In the genomic region with DNA sequence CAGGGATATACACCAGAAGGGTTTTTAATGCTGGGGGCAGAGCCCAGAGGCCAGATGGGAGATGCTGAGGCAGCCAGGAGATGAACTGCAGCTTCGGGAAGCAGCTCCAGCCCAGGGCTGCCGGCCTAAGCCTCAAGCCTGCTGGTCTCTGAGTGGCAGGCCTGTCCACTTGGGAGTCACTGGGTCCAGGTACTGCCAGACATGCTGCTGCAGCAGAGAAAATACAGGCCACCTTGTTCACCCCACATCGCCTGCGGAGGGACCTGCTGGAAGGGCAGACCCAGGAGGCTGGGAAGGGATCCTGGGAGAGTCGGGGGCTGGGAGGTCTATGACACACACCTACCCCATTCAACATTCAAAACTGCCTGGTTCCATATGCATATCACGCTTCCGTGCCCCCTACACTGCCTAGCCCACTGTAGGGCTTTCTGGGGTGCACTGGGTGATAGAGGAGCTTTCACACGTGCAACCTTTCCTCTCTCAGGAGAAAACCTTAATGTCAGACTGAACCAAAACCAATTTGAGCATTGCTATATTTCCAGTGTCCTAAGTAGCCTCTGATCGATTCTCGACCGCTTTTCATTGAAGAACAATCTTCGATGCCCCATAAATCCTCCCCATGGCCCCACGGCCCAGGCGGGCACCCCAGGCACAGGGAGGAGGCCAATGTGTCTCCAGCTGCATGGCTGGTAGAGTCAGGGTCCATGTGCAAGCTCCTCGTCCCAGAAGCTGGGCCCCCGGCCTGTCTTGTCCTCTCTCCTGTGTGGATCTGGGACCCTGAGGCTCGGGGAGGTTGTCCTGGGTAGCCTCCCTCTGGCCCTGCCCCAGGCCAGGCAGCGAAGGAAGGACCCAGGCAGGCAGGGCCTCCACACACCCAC, we compare ENCODE assay signal across 22 cellular contexts.
"Had no signal": no experiment of that assay in that cellular context is flagged by ENCODE, and none has a peak within 500 bp of the region (broad histone marks: within the 10 kb centered on the region; RNA-seq: fewer than 3 reads in every experiment).

No MANE protein-coding gene starts in this region.

- H3K27ac ChIP-seq: foreskin keratinocyte, hepatocyte, left lung, neutrophil, pancreas, skin epidermis, stomach, suprapubic skin had no signal

- H3K4me1 ChIP-seq: foreskin keratinocyte, left lung, pancreas, stomach had no signal

- H3K36me3 ChIP-seq: neutrophil, pancreas had no signal

- H3K27me3 ChIP-seq: foreskin keratinocyte, hepatocyte, left lung, neutrophil, pancreas, stomach, suprapubic skin had no signal

- H3K4me1 Mint-ChIP-seq: immature natural killer cell, mesothelial cell of epicardium, WTC11 had no signal

- ATAC-seq: foreskin keratinocyte; left lung; naive thymus-derived CD8-positive, alpha-beta T cell; pancreas; right cardiac atrium; stimulated activated memory B cell treated with anti-CD40 and anti-IgM and Interleukin-4, amounts not matched to agents 10 μg/mL and 1 μg/mL and 100 μg/mL, for 72 hours; WTC11 had no signal

- H3K4me3 ChIP-seq: hepatocyte, left lung, pancreas, skin epidermis, stomach, suprapubic skin had no signal

- H3K27me3 Mint-ChIP-seq: naive thymus-derived CD8-positive, alpha-beta T cell had no signal

- H3K27ac Mint-ChIP-seq: dendritic cell treated with granulocyte-macrophage colony-stimulating factor and Interleukin-4, amounts not matched to agents 40 ng/mL and 50 ng/mL, for 4 days; mesothelial cell of epicardium; stimulated activated memory B cell treated with anti-CD40 and anti-IgM and Interleukin-4, amounts not matched to agents 10 μg/mL and 1 μg/mL and 100 μg/mL, for 72 hours; WTC11 had no signal

- H3K36me3 Mint-ChIP-seq: mesothelial cell of epicardium; stimulated activated memory B cell treated with anti-CD40 and anti-IgM and Interleukin-4, amounts not matched to agents 10 μg/mL and 1 μg/mL and 100 μg/mL, for 72 hours; WTC11 had no signal

- H3K4me3 Mint-ChIP-seq: dendritic cell treated with granulocyte-macrophage colony-stimulating factor and Interleukin-4, amounts not matched to agents 40 ng/mL and 50 ng/mL, for 4 days; immature natural killer cell; mesothelial cell of epicardium; naive thymus-derived CD8-positive, alpha-beta T cell; stimulated activated memory B cell treated with anti-CD40 and anti-IgM and Interleukin-4, amounts not matched to agents 10 μg/mL and 1 μg/mL and 100 μg/mL, for 72 hours; WTC11 had no signal

- H3K9me3 ChIP-seq: left lung, neutrophil, pancreas, stomach, suprapubic skin had no signal

- DNase-seq: activated naive CD4-positive, alpha-beta T cell treated with Interleukin-2 at 50 U/mL for 16 hours; activated T-cell treated with anti-CD3 and anti-CD28 coated beads, Interleukin-2, amount 50 U/mL, for 1 hour; amygdala; effector CD8-positive, alpha-beta T cell; foreskin keratinocyte; immature natural killer cell; left lung; naive thymus-derived CD8-positive, alpha-beta T cell; right cardiac atrium; stimulated activated CD4-positive, alpha-beta T cell treated with anti-CD3 and anti-CD28 coated beads, Interleukin-2, amount 100 ng/mL, for 24 hours; stomach; T-helper 9 cell; trophoblast cell had no signal

- H3K9me3 Mint-ChIP-seq: dendritic cell treated with granulocyte-macrophage colony-stimulating factor and Interleukin-4, amounts not matched to agents 40 ng/mL and 50 ng/mL, for 4 days; immature natural killer cell; mesothelial cell of epicardium; naive thymus-derived CD8-positive, alpha-beta T cell; stimulated activated memory B cell treated with anti-CD40 and anti-IgM and Interleukin-4, amounts not matched to agents 10 μg/mL and 1 μg/mL and 100 μg/mL, for 72 hours; WTC11 had no signal
